ENCODE assay signal across 15 cellular contexts in the genomic region with DNA sequence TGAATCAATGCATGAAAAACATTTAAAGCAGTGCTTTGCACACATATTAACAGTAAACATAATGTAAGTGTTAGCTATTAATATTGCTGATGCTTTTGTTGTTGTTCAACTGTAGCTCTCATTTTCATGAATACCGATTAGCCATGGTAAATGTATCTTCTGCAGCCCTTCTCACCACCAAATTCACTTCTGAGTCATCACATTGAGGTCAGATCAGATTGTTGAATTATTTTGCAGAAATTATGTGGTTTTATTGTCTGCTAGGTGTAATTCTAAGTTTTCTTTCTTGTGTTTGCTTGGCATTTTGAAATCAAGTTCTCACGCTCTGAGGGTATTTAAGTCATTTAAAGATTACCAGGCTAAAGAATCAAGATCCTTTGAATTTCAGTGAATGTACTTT.
"Had no signal": no experiment of that assay in that cellular context is flagged by ENCODE, and none has a peak within 500 bp of the region (broad histone marks: within the 10 kb centered on the region; RNA-seq: fewer than 3 reads in every experiment).

No MANE protein-coding gene starts in this region.

- H3K4me1 ChIP-seq: gastrocnemius medialis, left lung, upper lobe of right lung had no signal

- DNase-seq: activated naive CD4-positive, alpha-beta T cell treated with Interleukin-2 at 50 U/mL for 16 hours; aorta; central memory CD4-positive, alpha-beta T cell; effector CD8-positive, alpha-beta T cell; gastrocnemius medialis; left lung; mucosa of descending colon; naive thymus-derived CD8-positive, alpha-beta T cell; T-helper 17 cell; upper lobe of right lung had no signal

- H3K36me3 ChIP-seq: gastrocnemius medialis, left lung, neutrophil, thoracic aorta, upper lobe of right lung had no signal

- H3K27me3 ChIP-seq: gastrocnemius medialis, left lung, neutrophil, upper lobe of right lung had no signal

- H3K27ac ChIP-seq: coronary artery, gastrocnemius medialis, left lung, neutrophil, thoracic aorta, upper lobe of right lung had no signal

- H3K4me3 ChIP-seq: coronary artery, gastrocnemius medialis, left lung, mucosa of descending colon, thoracic aorta, upper lobe of right lung had no signal

- H3K9me3 ChIP-seq: gastrocnemius medialis, left lung, mucosa of descending colon, neutrophil, thoracic aorta, upper lobe of right lung had no signal

- FAIRE-seq: islet of Langerhans, TTC549 had no signal
